Comparison of ENCODE assay signal across 8 cellular contexts in the genomic region with DNA sequence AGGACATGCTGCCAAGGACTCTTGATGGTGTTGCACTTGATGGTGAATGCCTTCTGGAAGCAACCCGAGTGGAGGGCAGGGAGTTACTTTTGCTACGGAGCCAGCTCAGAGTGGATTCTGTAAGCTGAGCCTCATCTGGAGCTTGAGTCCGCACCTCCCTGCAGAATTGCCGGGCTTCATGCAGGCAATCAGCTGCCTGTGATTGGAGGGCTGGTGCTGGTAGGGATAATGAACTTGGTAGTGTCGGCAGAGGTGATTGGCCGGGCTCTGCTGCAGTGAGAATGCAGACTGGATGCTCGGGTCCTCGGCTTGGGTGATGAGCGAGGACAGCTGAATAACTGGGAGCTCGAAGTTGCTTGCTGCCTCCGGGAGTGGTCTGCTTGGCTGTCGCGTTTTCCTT. TPM values are rescaled to one million over a fixed set of nuclear protein-coding genes. Genes with fewer than 3 reads are reported as not detected.
DNase-seq lines count a peak whose midpoint lies in the region; ATAC-seq and TF ChIP-seq lines count a peak whose summit lies in the region.
"Had no signal": no experiment of that assay in that cellular context is flagged by ENCODE, and none has a peak within 500 bp of the region (broad histone marks: within the 10 kb centered on the region; RNA-seq: fewer than 3 reads in every experiment).

No MANE protein-coding gene starts in this region.

- H4K5ac ChIP-seq in IMR-90 (ENCODE audit: low read depth, low read length): peak overlapping the region; percentile 13; the same call in 1 of the 2 replicates

- H3K27ac ChIP-seq in IMR-90 (ENCODE audit: insufficient read depth, low read length) (peak overlapping the region; percentile 22; the same call in 1 of the 2 replicates), temporal lobe (ENCODE audit: low read depth, low read length) (peak overlapping the region; percentile 83)

- TF ChIP-seq RAD21 in IMR-90 (IDR thresholded peaks at IDR 0.05; ENCODE audit: low read length): no peak

- H3K14ac ChIP-seq in IMR-90 (replicated peaks; ENCODE audit: low read depth, low read length): peak overlapping the region; percentile 25

- peaks cover 29 to 74% of the 10 kb centered on the region in 2 experiments for H3K79me1 ChIP-seq in IMR-90 (ENCODE audit: low read depth in 1 of 2, low read length in 2 of 2)

- H3K56ac ChIP-seq in IMR-90 (ENCODE audit: extremely low read depth, insufficient read depth, low read length): peak overlapping the region; percentile 35; the same call in 1 of the 2 replicates

- peak overlapping the region; percentile 76 for H3K4me2 ChIP-seq in IMR-90 (ENCODE audit: low read depth, low read length)

- H3K23ac ChIP-seq in IMR-90 (ENCODE audit: low read depth, low read length): no peak overlapping the region; the same call in 1 of the 2 replicates

- peak overlapping the region; percentile 73 for H4K91ac ChIP-seq in IMR-90 (ENCODE audit: insufficient read depth, low read depth, low read length)

- H2BK15ac ChIP-seq in IMR-90 (ENCODE audit: low read depth, low read length): 0 out of 3 replicates have a peak overlapping the region, but pooled peaks have one; percentile 25

- H3K4me3 ChIP-seq in IMR-90 (ENCODE audit: insufficient read depth, low read depth, low read length) (no peak overlapping the region; the same call in 1 of the 2 replicates), astrocyte of the cerebellum (ENCODE audit: low read depth, low read length) (peak overlapping the region; percentile 49)

- POLR2A ChIA-PET in IMR-90 (lab: Charles Lee; ENCODE audit: unreplicated experiment): no interaction called here

- peak overlapping the region; percentile 92 for H2AFZ ChIP-seq in IMR-90 (replicated peaks; ENCODE audit: low read length, poor library complexity)

- H2BK120ac ChIP-seq in IMR-90 (ENCODE audit: low read depth, low read length): 0 out of 2 replicates have a peak overlapping the region, but pooled peaks have one; percentile 7

- no peak for TF ChIP-seq CTCF in IMR-90 (conservative IDR thresholded peaks at IDR 0.05; ENCODE audit: low read depth, low read length)
- no peak for TF ChIP-seq CTCF in astrocyte of the cerebellum (IDR thresholded peaks at IDR 0.05; ENCODE audit: low read depth, low read length, missing control alignments)

- H3K27me3 ChIP-seq in IMR-90 (ENCODE audit: control insufficient read depth, insufficient read depth, low read length): no peaks in the 10 kb centered on the region

- H4K20me1 ChIP-seq in IMR-90 (ENCODE audit: insufficient read depth, low read length): peaks cover 11% of the 10 kb centered on the region; the same call in 1 of the 2 replicates

- peak; percentile 69 for ATAC-seq in IMR-90 (ENCODE audit: low read depth)

- no peaks in the 10 kb centered on the region for H3K9me3 ChIP-seq in IMR-90 (ENCODE audit: control insufficient read depth, insufficient read depth, low read length)

- peak overlapping the region; percentile 79 for H2AK9ac ChIP-seq in IMR-90 (replicated peaks; ENCODE audit: low read depth, low read length, poor library complexity)

- H2AK5ac ChIP-seq in IMR-90 (ENCODE audit: low read depth, low read length): peak overlapping the region; percentile 69

- peak overlapping the region; percentile 22 for H2BK5ac ChIP-seq in IMR-90 (ENCODE audit: low read depth, low read length, poor library complexity, severe bottlenecking)

- peak overlapping the region; percentile 46; the same call in 1 of the 2 replicates for H3K9ac ChIP-seq in IMR-90 (ENCODE audit: low read depth, low read length)

- H3K18ac ChIP-seq in IMR-90 (ENCODE audit: low read depth, low read length): no peak overlapping the region; the same call in 1 of the 2 replicates

- intact Hi-C loops in IMR-90 (cut with micrococcal nuclease): no loop called here

- H3K4ac ChIP-seq in IMR-90 (ENCODE audit: low read depth, low read length): peak overlapping the region; percentile 39

- dilution Hi-C loops in IMR-90 (cut with HindIII; ENCODE audit: low sequenced_read_pairs, unreplicated experiment): no loop called here

- peaks cover 9% of the 10 kb centered on the region for H3K9me1 ChIP-seq in IMR-90 (ENCODE audit: insufficient read depth, low read length)

- CTCF ChIA-PET in IMR-90 (lab: Yijun Ruan, JAX): interaction anchor here (1.0 to 1.7 kb wide), 2 partner anchors 27 to 147 kb away, joined by 4 to 5 read pairs; no protein-coding TSS in a partner anchor

- H3K36me3 ChIP-seq in IMR-90 (ENCODE audit: control insufficient read depth, insufficient read depth, low read length): no peaks in the 10 kb centered on the region

- 20% methylated on average over 6 of the region's 13 CpGs; no CpG with 5 or more reads in 1 of the 2 experiments for WGBS in IMR-90 (ENCODE audit: extremely low coverage in 2 of 2, insufficient read length in 1 of 2), 2 experiments

- BruUV-seq in IMR-90 (replicated peaks; lab: Mats Ljungman, UMichigan): no TSS peak

- H4K8ac ChIP-seq in IMR-90 (ENCODE audit: low read depth in 2 of 2, low read length in 2 of 2): peak overlapping the region; percentile 86 to 92

- no peak overlapping the region for H2BK20ac ChIP-seq in IMR-90 (ENCODE audit: low read depth, low read length)

- DNase-seq in IMR-90: peak; percentile 91
- peak; percentile 86 for DNase-seq in astrocyte of the cerebellum (ENCODE audit: low read depth)
- peak; percentile 95 for DNase-seq in iris pigment epithelial cell (ENCODE audit: low read depth)
- DNase-seq in NCI-H1105 treated with DMSO at 0.1 percent for 48 hours (lab: John Stamatoyannopoulos, UW): no peak
- no peak for DNase-seq in HuH-7.5 (ENCODE audit: low spot score)
- no peak for DNase-seq in NCI-H69 (lab: John Stamatoyannopoulos, UW)
- DNase-seq: T1000 had no signal

- H3K4me1 ChIP-seq in IMR-90 (ENCODE audit: control insufficient read depth, insufficient read depth, low read length): peaks cover 29% of the 10 kb centered on the region

- in situ Hi-C loops in IMR-90 (cut with MboI; ENCODE audit: low sequenced_read_pairs) (no loop called here), astrocyte of the cerebellum (cut with HindIII; ENCODE audit: low sequenced_read_pairs) (loop anchor here (10.0 kb wide), 1 partner anchor 156 kb away; a partner anchor contains a TSS)

- no peak for TF ChIP-seq POLR2A in IMR-90 (IDR thresholded peaks at IDR 0.05; ENCODE audit: low read depth, low read length)

TF ChIP-seq in IMR-90, 13 proteins besides CTCF, POLR2A, EP300 and RAD21:
- TF ChIP-seq BHLHE40 (IDR thresholded peaks at IDR 0.05; ENCODE audit: low read depth, low read length) (no peak), SMC3 (IDR thresholded peaks at IDR 0.05; ENCODE audit: low read depth, low read length) (no peak), CEBPB (IDR thresholded peaks at IDR 0.05; ENCODE audit: low read depth, low read length) (no peak)
- TF ChIP-seq, protein P1, sequence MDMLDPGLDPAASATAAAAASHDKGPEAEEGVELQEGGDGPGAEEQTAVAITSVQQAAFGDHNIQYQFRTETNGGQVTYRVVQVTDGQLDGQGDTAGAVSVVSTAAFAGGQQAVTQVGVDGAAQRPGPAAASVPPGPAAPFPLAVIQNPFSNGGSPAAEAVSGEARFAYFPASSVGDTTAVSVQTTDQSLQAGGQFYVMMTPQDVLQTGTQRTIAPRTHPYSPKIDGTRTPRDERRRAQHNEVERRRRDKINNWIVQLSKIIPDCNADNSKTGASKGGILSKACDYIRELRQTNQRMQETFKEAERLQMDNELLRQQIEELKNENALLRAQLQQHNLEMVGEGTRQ (IDR thresholded peaks at IDR 0.05; ENCODE audit: low read depth, low read length): no peak

RNA-seq across cellular contexts. Expression of a gene that starts 23.1 kb away (rescaled TPM):
- total RNA-seq in IMR-90 (2012; rRNA removed) (17.9 and 20.3 TPM in 2 replicates), temporal lobe (26.6 TPM)
- polyA plus RNA-seq in IMR-90 (2012; rRNA removed): 14.0 and 19.1 TPM in 2 replicates
- 11.0 and 16.7 TPM in 2 replicates for polyA plus RNA-seq in IMR-90 (2012; cell fraction: cytosol; rRNA removed)
- 61.0 and 98.5 TPM in 2 replicates for polyA plus RNA-seq in IMR-90 (2012; cell fraction: nucleus; rRNA removed; ENCODE audit: low replicate concordance)

RNA-seq across cellular contexts. Expression of a gene that starts 24.0 kb away (rescaled TPM):
- total RNA-seq in IMR-90 (2012; rRNA removed): 8.3 and 9.7 TPM in 2 replicates
- polyA plus RNA-seq in IMR-90 (2012; rRNA removed): 10.1 and 10.4 TPM in 2 replicates
- 7.8 and 9.2 TPM in 2 replicates for polyA plus RNA-seq in IMR-90 (2012; cell fraction: cytosol; rRNA removed)
- 3.5 and 5.6 TPM in 2 replicates for polyA plus RNA-seq in IMR-90 (2012; cell fraction: nucleus; rRNA removed; ENCODE audit: low replicate concordance)
- total RNA-seq in temporal lobe: 5.2 TPM

RNA-seq across cellular contexts. Expression of a gene that starts 36.4 kb away (rescaled TPM):
- total RNA-seq in IMR-90 (2012; rRNA removed) (90.3 and 107 TPM in 2 replicates), temporal lobe (40.1 TPM)
- polyA plus RNA-seq in IMR-90 (2012; rRNA removed): 99.2 and 100 TPM in 2 replicates
- 69.7 and 115 TPM in 2 replicates for polyA plus RNA-seq in IMR-90 (2012; cell fraction: cytosol; rRNA removed)
- polyA plus RNA-seq in IMR-90 (2012; cell fraction: nucleus; rRNA removed; ENCODE audit: low replicate concordance): 116 and 217 TPM in 2 replicates

RNA-seq across cellular contexts. Expression of a gene that starts 58.1 kb away (rescaled TPM):
- total RNA-seq in IMR-90 (2012; rRNA removed) (not detected in 2 replicates), temporal lobe (0.25 TPM)
- polyA plus RNA-seq in IMR-90 (2012; rRNA removed): not detected in 2 replicates
- polyA plus RNA-seq in IMR-90 (2012; cell fraction: cytosol; rRNA removed): not detected in 2 replicates
- not detected in 2 replicates for polyA plus RNA-seq in IMR-90 (2012; cell fraction: nucleus; rRNA removed; ENCODE audit: low replicate concordance)

Comparison
In these comparisons a context has a peak if more than half of its experiments do, and no peak if none do; other contexts are left out.
1. DNase-seq: peak in IMR-90 (single experiment), astrocyte of the cerebellum (single experiment) and iris pigment epithelial cell (single experiment); none in NCI-H1105 treated with DMSO at 0.1 percent for 48 hours (single experiment), HuH-7.5 (single experiment) and NCI-H69 (single experiment).